ENCODE assay signal across 1 cellular context in genomic region chr3:160022068-160022467, GRCh38.
A peak's percentile ranks its signal among the peaks of the same experiment; 100 is the strongest.
TF ChIP-seq lines count a peak whose summit lies in the region.

No MANE protein-coding gene starts in this region.

TF ChIP-seq in HEK293, 187 proteins besides CTCF, POLR2A, EP300 and RAD21:
- no peak for TF ChIP-seq IKZF3 (tag by site-specific recombination; IDR thresholded peaks at IDR 0.05)
- TF ChIP-seq ZBTB48 (tag by site-specific recombination; IDR thresholded peaks at IDR 0.05) = no peak
- peak; percentile 85 for TF ChIP-seq EGR2 (tag by site-specific recombination; IDR thresholded peaks at IDR 0.05; ENCODE audit: low read depth)
- TF ChIP-seq ZNF544 (tag by site-specific recombination; IDR thresholded peaks at IDR 0.05) = no peak
- no peak for TF ChIP-seq TSHZ1 (tag by site-specific recombination; IDR thresholded peaks at IDR 0.05; ENCODE audit: borderline replicate concordance)
- TF ChIP-seq AEBP2 (tag by site-specific recombination; IDR thresholded peaks at IDR 0.05; ENCODE audit: borderline replicate concordance) = no peak
- TF ChIP-seq KLF7 (tag by site-specific recombination; IDR thresholded peaks at IDR 0.05; ENCODE audit: borderline replicate concordance) = no peak
- peak; percentile 75 for TF ChIP-seq ZFHX2 (tag by site-specific recombination; conservative IDR thresholded peaks at IDR 0.05)
